Comparison of ENCODE assay signal across 29 cellular contexts in the genomic region with DNA sequence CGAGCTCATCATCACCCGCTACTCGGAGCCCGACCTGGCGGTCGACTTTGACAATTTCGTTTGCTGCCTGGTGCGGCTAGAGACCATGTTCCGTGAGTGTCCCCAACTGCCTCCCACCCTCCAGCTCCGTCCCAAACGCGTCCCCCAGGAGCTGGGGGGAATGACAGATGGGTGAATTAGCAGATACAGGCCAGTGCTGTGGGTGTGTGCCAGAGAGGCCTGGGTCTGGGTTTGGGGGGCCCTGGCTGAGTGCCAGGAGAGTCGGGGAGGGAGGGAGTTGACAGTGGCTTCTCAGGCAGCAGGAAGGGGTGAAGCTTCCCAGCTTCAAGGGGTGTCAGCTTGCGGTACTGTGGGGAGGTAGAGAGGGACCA. TPM values are rescaled to one million over a fixed set of nuclear protein-coding genes. Genes with fewer than 3 reads are reported as not detected.
DNase-seq lines count a peak whose midpoint lies in the region; ATAC-seq, FAIRE-seq and TF ChIP-seq lines count a peak whose summit lies in the region.
"Had no signal": no experiment of that assay in that cellular context is flagged by ENCODE, and none has a peak within 500 bp of the region (broad histone marks: within the 10 kb centered on the region; RNA-seq: fewer than 3 reads in every experiment).

No MANE protein-coding gene starts in this region.

- CTCF ChIA-PET in PC-9 (lab: Charles Lee): no interaction called here

- H4K20me1 ChIP-seq in PC-9 (ENCODE audit: insufficient read depth): no peaks in the 10 kb centered on the region

- ATAC-seq in stimulated activated naive B cell treated with anti-CD40 and anti-IgM and Interleukin-4, amounts not matched to agents 10 μg/mL and 1 μg/mL and 100 μg/mL, for 72 hours (replicated peaks): no peak

- peak overlapping the region; percentile 74 for H3K4me2 ChIP-seq in PC-9
- no peak overlapping the region for H3K4me2 ChIP-seq in parathyroid adenoma (ENCODE audit: low read length)
- H3K4me2 ChIP-seq: BLaER1 had no signal

- H3K9me3 Mint-ChIP-seq in stimulated activated naive B cell treated with anti-CD40 and anti-IgM and Interleukin-4, amounts not matched to agents 10 μg/mL and 1 μg/mL and 100 μg/mL, for 72 hours: peaks cover 0 to under 1% of the 10 kb centered on the region in 2 donors
- H3K9me3 Mint-ChIP-seq: CD4-positive, CD25-positive, alpha-beta regulatory T cell had no signal

- H3K9ac ChIP-seq in parathyroid adenoma (no peak overlapping the region), kidney (ENCODE audit: low read length in 2 of 2) (no peak overlapping the region)
- H3K9ac ChIP-seq: BLaER1 had no signal

- TF ChIP-seq CTCF in PC-9 (conservative IDR thresholded peaks at IDR 0.05): no peak
- TF ChIP-seq CTCF in parathyroid adenoma (IDR thresholded peaks at IDR 0.05): no peak
- TF ChIP-seq CTCF in kidney (IDR thresholded peaks at IDR 0.05; ENCODE audit: borderline replicate concordance, extremely low read depth, insufficient read depth): no peak

- H3K9me2 ChIP-seq in PC-9 (ENCODE audit: insufficient read depth): no peaks in the 10 kb centered on the region

- intact Hi-C loops in PC-9 (cut with micrococcal nuclease; ENCODE audit: unreplicated experiment): no loop called here
- intact Hi-C loops in kidney (cut with DNase I): no loop called here

- peaks cover 84% of the 10 kb centered on the region for H3K4me1 ChIP-seq in PC-9 (replicated peaks; ENCODE audit: insufficient read depth)
- H3K4me1 ChIP-seq in parathyroid adenoma: peaks cover 5% of the 10 kb centered on the region
- H3K4me1 ChIP-seq in kidney (ENCODE audit: control insufficient read depth in 1 of 2, insufficient read depth in 1 of 2, low read depth in 1 of 2, low read length in 2 of 2): peaks cover 0 to 3% of the 10 kb centered on the region in 2 donors

- POLR2A ChIA-PET in PC-9 (lab: Charles Lee; ENCODE audit: unreplicated experiment): interaction anchor here (0.5 kb wide), 1 partner anchor 65 kb away, joined by 12 read pairs; no protein-coding TSS in a partner anchor

- peaks cover 19 to 26% of the 10 kb centered on the region in 2 donors for H3K4me1 Mint-ChIP-seq in stimulated activated naive B cell treated with anti-CD40 and anti-IgM and Interleukin-4, amounts not matched to agents 10 μg/mL and 1 μg/mL and 100 μg/mL, for 72 hours

- H3K36me3 Mint-ChIP-seq in stimulated activated naive B cell treated with anti-CD40 and anti-IgM and Interleukin-4, amounts not matched to agents 10 μg/mL and 1 μg/mL and 100 μg/mL, for 72 hours: peaks cover 44 to 51% of the 10 kb centered on the region in 2 donors

- DNase-seq in activated effector memory CD4-positive, alpha-beta T cell treated with anti-CD3 and anti-CD28 coated beads, Interleukin-2, amount 50 U/mL, for 16 hours: peak; percentile 58
- DNase-seq in activated effector memory CD4-positive, alpha-beta T cell treated with Interleukin-2 at 50 U/mL for 16 hours: no peak
- no peak for DNase-seq in PC-9
- no peak for DNase-seq in stimulated activated naive B cell treated with anti-CD40 and anti-IgM and Interleukin-4, amounts not matched to agents 10 μg/mL and 1 μg/mL and 100 μg/mL, for 72 hours
- DNase-seq in stimulated activated naive CD4-positive, alpha-beta T cell treated with Interleukin-2 at 50 U/mL for 16 hours (lab: John Stamatoyannopoulos, UW): no peak
- DNase-seq in NCI-H1436 treated with DMSO at 0.1 percent for 48 hours (lab: John Stamatoyannopoulos, UW): no peak
- no peak for DNase-seq in kidney
- DNase-seq: 8988T; ACHN; CD4-positive, CD25-positive, alpha-beta regulatory T cell; Kasumi-1; NCI-H1092 treated with DMSO at 0.1 percent for 48 hours; NCI-H1436; NCI-H1930; NCI-H446; NCI-H524 treated with DMSO at 0.1 percent for 48 hours; NCI-H774; RPMI8226; SHP77 treated with DMSO at 0.1 percent for 48 hours; SW 1271 had no signal

- no peak overlapping the region for H3K4me3 Mint-ChIP-seq in stimulated activated naive B cell treated with anti-CD40 and anti-IgM and Interleukin-4, amounts not matched to agents 10 μg/mL and 1 μg/mL and 100 μg/mL, for 72 hours
- H3K4me3 Mint-ChIP-seq: CD4-positive, CD25-positive, alpha-beta regulatory T cell had no signal

- H3K79me2 ChIP-seq in PC-9 (ENCODE audit: low read depth): peaks cover 39% of the 10 kb centered on the region
- no peaks in the 10 kb centered on the region for H3K79me2 ChIP-seq in parathyroid adenoma

- no peak overlapping the region for H3K27ac Mint-ChIP-seq in stimulated activated naive B cell treated with anti-CD40 and anti-IgM and Interleukin-4, amounts not matched to agents 10 μg/mL and 1 μg/mL and 100 μg/mL, for 72 hours
- H3K27ac Mint-ChIP-seq: CD4-positive, CD25-positive, alpha-beta regulatory T cell had no signal

- H3K9me3 ChIP-seq in PC-9 (ENCODE audit: insufficient read depth, low read depth) (no peaks in the 10 kb centered on the region), parathyroid adenoma (ENCODE audit: control insufficient read depth, low read length) (no peaks in the 10 kb centered on the region), kidney (ENCODE audit: control insufficient read depth in 1 of 2, low read length in 2 of 2) (no peaks in the 10 kb centered on the region)
- H3K9me3 ChIP-seq: BLaER1 had no signal

- H3K4me3 ChIP-seq in PC-9: peak overlapping the region; percentile 46
- no peak overlapping the region for H3K4me3 ChIP-seq in parathyroid adenoma (ENCODE audit: low read depth, low read length)
- no peak overlapping the region for H3K4me3 ChIP-seq in kidney (ENCODE audit: low read length in 2 of 2)
- H3K4me3 ChIP-seq: BLaER1, SK-N-MC had no signal

- H2AFZ ChIP-seq in PC-9: no peak overlapping the region
- no peak overlapping the region for H2AFZ ChIP-seq in parathyroid adenoma

- no peak for FAIRE-seq in kidney (lab: Jason Lieb, UNC)
- FAIRE-seq: G401.6, GM12891, GM19239 had no signal

- H3K27me3 ChIP-seq in PC-9 (ENCODE audit: insufficient read depth, low read depth): no peaks in the 10 kb centered on the region
- H3K27me3 ChIP-seq in parathyroid adenoma (ENCODE audit: control insufficient read depth, insufficient read depth, low read length): no peaks in the 10 kb centered on the region
- H3K27me3 ChIP-seq: BLaER1 had no signal

- H3K36me3 ChIP-seq in PC-9 (ENCODE audit: low read depth): peaks cover 32% of the 10 kb centered on the region
- no peaks in the 10 kb centered on the region for H3K36me3 ChIP-seq in parathyroid adenoma (ENCODE audit: control insufficient read depth, insufficient read depth, low read length)
- H3K36me3 ChIP-seq in kidney (ENCODE audit: control insufficient read depth in 1 of 2, insufficient read depth in 2 of 2, low read length in 2 of 2): peaks cover 23 to 45% of the 10 kb centered on the region in 2 donors

- H3F3A ChIP-seq in PC-9 (ENCODE audit: insufficient read depth, low read depth): peaks cover 84% of the 10 kb centered on the region

- H3K27me3 Mint-ChIP-seq in stimulated activated naive B cell treated with anti-CD40 and anti-IgM and Interleukin-4, amounts not matched to agents 10 μg/mL and 1 μg/mL and 100 μg/mL, for 72 hours: peaks cover 0 to under 1% of the 10 kb centered on the region in 2 donors
- H3K27me3 Mint-ChIP-seq: CD4-positive, CD25-positive, alpha-beta regulatory T cell had no signal

- peak overlapping the region; percentile 72 for H3K27ac ChIP-seq in PC-9
- H3K27ac ChIP-seq in parathyroid adenoma: peak overlapping the region; percentile 67
- no peak overlapping the region for H3K27ac ChIP-seq in kidney (ENCODE audit: low read depth in 2 of 2, low read length in 2 of 2)
- H3K27ac ChIP-seq: BLaER1, HL-60, SK-N-MC had no signal

- BruUV-seq in PC-9 (replicated peaks; lab: Mats Ljungman, UMichigan): no TSS peak

RNA-seq across cellular contexts. Expression of a gene that starts 28.6 kb away (rescaled TPM):
- total RNA-seq in PC-9 (2021) (502 and 559 TPM in 2 replicates), kidney (328 TPM)
- polyA plus RNA-seq in kidney (ENCODE audit: insufficient read depth, low read depth, low replicate concordance): 92.5 TPM

RNA-seq across cellular contexts. Expression of a gene that starts 40.3 kb away (rescaled TPM):
- total RNA-seq in PC-9 (2021) (not detected in 2 replicates), kidney (not detected)
- polyA plus RNA-seq in kidney (ENCODE audit: insufficient read depth, low read depth, low replicate concordance): 0.43 TPM
- total RNA-seq: CD4-positive, CD25-positive, alpha-beta regulatory T cell; H4; M059J had no signal
- polyA plus RNA-seq: CD4-positive, CD25-positive, alpha-beta regulatory T cell had no signal

RNA-seq across cellular contexts. Expression of a gene that starts 51.4 kb away (rescaled TPM):
- total RNA-seq in PC-9 (2021) (37.1 and 39.3 TPM in 2 replicates), kidney (6.5 TPM)
- 13.6 TPM for polyA plus RNA-seq in kidney (ENCODE audit: insufficient read depth, low read depth, low replicate concordance)

Comparison
In these comparisons a context has a peak if more than half of its experiments do, and no peak if none do; other contexts are left out.
1. H3K27ac ChIP-seq: peak in PC-9 (single experiment) and parathyroid adenoma (single experiment); none in kidney (0 of 2).